Comparison of ENCODE assay signal across 17 cellular contexts in genomic region chr13:47114030-47114429, GRCh38.
A peak's percentile ranks its signal among the peaks of the same experiment; 100 is the strongest.
DNase-seq lines count a peak whose midpoint lies in the region; ATAC-seq and TF ChIP-seq lines count a peak whose summit lies in the region.
"Had no signal": no experiment of that assay in that cellular context is flagged by ENCODE, and none has a peak within 500 bp of the region (broad histone marks: within the 10 kb centered on the region; RNA-seq: fewer than 3 reads in every experiment).

No MANE protein-coding gene starts in this region.

- H3K9ac ChIP-seq in IMR-90 (ENCODE audit: low read depth, low read length) = no peak overlapping the region; the same call in 1 of the 2 replicates

- H3K23ac ChIP-seq in IMR-90 (ENCODE audit: low read depth, low read length) = peak overlapping the region; percentile 91

- TF ChIP-seq CTCF in IMR-90 (conservative IDR thresholded peaks at IDR 0.05; ENCODE audit: low read depth, low read length) (no peak), chondrocyte (IDR thresholded peaks at IDR 0.05) (no peak)

- 0 out of 2 replicates have a peak overlapping the region, but pooled peaks have one; percentile 30 for H2AK5ac ChIP-seq in IMR-90 (ENCODE audit: low read depth, low read length)

- H4K91ac ChIP-seq in IMR-90 (ENCODE audit: insufficient read depth, low read depth, low read length) = peak overlapping the region; percentile 75

- H3K4me3 ChIP-seq in IMR-90 (ENCODE audit: insufficient read depth, low read depth, low read length) (no peak overlapping the region), mesodermal cell (ENCODE audit: extremely low read depth, insufficient read depth, low read length, poor library complexity, severe bottlenecking) (no peak overlapping the region)
- H3K4me3 ChIP-seq: tibial artery had no signal

- H3K9me1 ChIP-seq in IMR-90 (ENCODE audit: insufficient read depth, low read length) = no peaks in the 10 kb centered on the region

- peak overlapping the region; percentile 98 for H2BK20ac ChIP-seq in IMR-90 (ENCODE audit: low read depth, low read length)

- H2BK5ac ChIP-seq in IMR-90 (ENCODE audit: low read depth, low read length, poor library complexity, severe bottlenecking) = peak overlapping the region; percentile 98

- peak overlapping the region; percentile 95; the same call in 1 of the 2 replicates for H4K5ac ChIP-seq in IMR-90 (ENCODE audit: low read depth, low read length)

- peak overlapping the region; percentile 99; the same call in 1 of the 2 replicates for H3K18ac ChIP-seq in IMR-90 (ENCODE audit: low read depth, low read length)

- peak overlapping the region; percentile 38 for H3K27ac Mint-ChIP-seq in chondrocyte (ENCODE audit: unreplicated experiment)
- H3K27ac Mint-ChIP-seq: B cell had no signal

- no peak overlapping the region for H2AK9ac ChIP-seq in IMR-90 (replicated peaks; ENCODE audit: low read depth, low read length, poor library complexity)

- in situ Hi-C loops in IMR-90 (cut with MboI; ENCODE audit: low sequenced_read_pairs) = no loop called here

- peak overlapping the region; percentile 36 to 96; a peak in 3 of 4 replicates for H4K8ac ChIP-seq in IMR-90 (ENCODE audit: low read depth in 2 of 2, low read length in 2 of 2)

- no peak for TF ChIP-seq POLR2A in IMR-90 (IDR thresholded peaks at IDR 0.05; ENCODE audit: low read depth, low read length)

- DNase-seq in AG08395 (ENCODE audit: low spot score) = peak; percentile 70
- peak; percentile 89 for DNase-seq in IMR-90
- DNase-seq in chondrocyte (ENCODE audit: low spot score) = no peak
- no peak for DNase-seq in stimulated activated CD4-positive, alpha-beta T cell treated with anti-CD3 and anti-CD28 coated beads, Interleukin-1b, Interleukin-23, amount 100 ng/mL, for 48 hours
- no peak for DNase-seq in DMS114 treated with DMSO at 0.1 percent for 48 hours (lab: John Stamatoyannopoulos, UW; ENCODE audit: unreplicated experiment)
- DNase-seq: activated gamma-delta T cell; DND-41; GOT3; NCI-H2029; NCI-H774; SHP77 treated with DMSO at 0.1 percent for 48 hours; stimulated activated CD8-positive, alpha-beta memory T cell treated with anti-CD3 and anti-CD28 coated beads, Interleukin-4, amount 100 ng/mL, for 48 hours; tibial artery had no signal

- peak overlapping the region; percentile 90; the same call in 1 of the 2 replicates for H3K4me2 ChIP-seq in IMR-90 (ENCODE audit: low read depth, low read length)

- no peak for TF ChIP-seq RAD21 in IMR-90 (IDR thresholded peaks at IDR 0.05; ENCODE audit: low read length)

- H4K20me1 ChIP-seq in IMR-90 (ENCODE audit: insufficient read depth, low read length) = no peaks in the 10 kb centered on the region

- peak overlapping the region; percentile 96 for H3K14ac ChIP-seq in IMR-90 (replicated peaks; ENCODE audit: low read depth, low read length)

- no peak overlapping the region for H3K4me3 Mint-ChIP-seq in chondrocyte (ENCODE audit: unreplicated experiment)
- H3K4me3 Mint-ChIP-seq: B cell had no signal

- H2BK120ac ChIP-seq in IMR-90 (ENCODE audit: low read depth, low read length) = peak overlapping the region; percentile 97

- peak overlapping the region; percentile 72; the same call in 1 of the 2 replicates for H3K56ac ChIP-seq in IMR-90 (ENCODE audit: extremely low read depth, insufficient read depth, low read length)

- ATAC-seq in IMR-90 (ENCODE audit: low read depth) = peak; percentile 84
- no peak for ATAC-seq in HG02623 (IDR thresholded peaks at IDR 0.05; ENCODE audit: unreplicated experiment)
- ATAC-seq in GM21447 (IDR thresholded peaks at IDR 0.05; ENCODE audit: unreplicated experiment) = no peak

- no peaks in the 10 kb centered on the region for H3K27me3 ChIP-seq in IMR-90 (ENCODE audit: control insufficient read depth, insufficient read depth, low read length)
- H3K27me3 ChIP-seq: tibial artery had no signal

- dilution Hi-C loops in IMR-90 (cut with HindIII; ENCODE audit: low sequenced_read_pairs, unreplicated experiment) = no loop called here

- peak overlapping the region; percentile 18 for H2AFZ ChIP-seq in IMR-90 (replicated peaks; ENCODE audit: low read length, poor library complexity)

- no peaks in the 10 kb centered on the region for H3K36me3 Mint-ChIP-seq in chondrocyte (ENCODE audit: low read depth)

- H3K36me3 ChIP-seq in IMR-90 (ENCODE audit: control insufficient read depth, insufficient read depth, low read length) = no peaks in the 10 kb centered on the region
- H3K36me3 ChIP-seq in mesodermal cell (ENCODE audit: control insufficient read depth, insufficient read depth, low read length) = no peaks in the 10 kb centered on the region
- H3K36me3 ChIP-seq: tibial artery had no signal

- H3K4ac ChIP-seq in IMR-90 (ENCODE audit: low read depth, low read length) = peak overlapping the region; percentile 90; the same call in 1 of the 2 replicates

- CTCF ChIA-PET in IMR-90 (lab: Yijun Ruan, JAX) = interaction anchor here (0.6 kb wide), 1 partner anchor 82 kb away, joined by 5 read pairs; no protein-coding TSS in a partner anchor

- POLR2A ChIA-PET in IMR-90 (lab: Charles Lee; ENCODE audit: unreplicated experiment) = no interaction called here

- no peaks in the 10 kb centered on the region for H3K9me3 Mint-ChIP-seq in chondrocyte (ENCODE audit: low read depth)

- intact Hi-C loops in IMR-90 (cut with micrococcal nuclease) = no loop called here

- H3K27ac ChIP-seq in IMR-90 (ENCODE audit: insufficient read depth, low read length) = no peak overlapping the region; the same call in 1 of the 2 replicates
- H3K27ac ChIP-seq in mesodermal cell (ENCODE audit: low read depth, low read length, severe bottlenecking) = peak overlapping the region; percentile 62
- H3K27ac ChIP-seq: tibial artery had no signal

- peaks cover 12% of the 10 kb centered on the region for H3K4me1 Mint-ChIP-seq in chondrocyte (ENCODE audit: low read depth)
- H3K4me1 Mint-ChIP-seq: B cell had no signal

- no peaks in the 10 kb centered on the region for H3K9me3 ChIP-seq in IMR-90 (ENCODE audit: control insufficient read depth, insufficient read depth, low read length)
- no peaks in the 10 kb centered on the region for H3K9me3 ChIP-seq in mesodermal cell (ENCODE audit: control insufficient read depth, low read length)
- H3K9me3 ChIP-seq: tibial artery had no signal

- H3K79me1 ChIP-seq in IMR-90 (ENCODE audit: low read depth in 1 of 2, low read length in 2 of 2) = no peaks in the 10 kb centered on the region

- no TSS peak for BruUV-seq in IMR-90 (replicated peaks; lab: Mats Ljungman, UMichigan)

- H3K27me3 Mint-ChIP-seq in chondrocyte (ENCODE audit: low read depth) = no peaks in the 10 kb centered on the region

- peak overlapping the region; percentile 86 for H2BK15ac ChIP-seq in IMR-90 (ENCODE audit: low read depth, low read length)

- H3K4me1 ChIP-seq in IMR-90 (ENCODE audit: control insufficient read depth, insufficient read depth, low read length) = peaks cover 1% of the 10 kb centered on the region; the same call in 1 of the 2 replicates
- peaks cover 39% of the 10 kb centered on the region for H3K4me1 ChIP-seq in mesodermal cell (ENCODE audit: control insufficient read depth, insufficient read depth, low read length, poor library complexity, severe bottlenecking)

- no CpG with 5 or more reads among the region's 1 CpG for WGBS in IMR-90 (ENCODE audit: extremely low coverage in 2 of 2, insufficient read length in 1 of 2), 2 experiments
- 89 to 100% methylated on average over 1 of the region's 1 CpG for WGBS in mesodermal cell (ENCODE audit: insufficient coverage in 2 of 2), 2 experiments

TF ChIP-seq in IMR-90, 13 proteins besides CTCF, POLR2A, EP300 and RAD21:
- TF ChIP-seq FOS (IDR thresholded peaks at IDR 0.05; ENCODE audit: low read depth, low read length) (peak; percentile 60; the same call in 1 of the 2 replicates), MXI1 (IDR thresholded peaks at IDR 0.05; ENCODE audit: borderline replicate concordance, low read depth, low read length) (no peak), BHLHE40 (IDR thresholded peaks at IDR 0.05; ENCODE audit: low read depth, low read length) (0 out of 2 replicates have a peak, but pooled peaks have one; percentile 20)

Comparison
In these comparisons a context has a peak if more than half of its experiments do, and no peak if none do; other contexts are left out.
1. DNase-seq: peak in AG08395 (single experiment) and IMR-90 (single experiment); none in chondrocyte (single experiment), stimulated activated CD4-positive, alpha-beta T cell treated with anti-CD3 and anti-CD28 coated beads, Interleukin-1b, Interleukin-23, amount 100 ng/mL, for 48 hours (single experiment) and DMS114 treated with DMSO at 0.1 percent for 48 hours (single experiment).